1 cellular context compared by ENCODE assay signal in the genomic region with DNA sequence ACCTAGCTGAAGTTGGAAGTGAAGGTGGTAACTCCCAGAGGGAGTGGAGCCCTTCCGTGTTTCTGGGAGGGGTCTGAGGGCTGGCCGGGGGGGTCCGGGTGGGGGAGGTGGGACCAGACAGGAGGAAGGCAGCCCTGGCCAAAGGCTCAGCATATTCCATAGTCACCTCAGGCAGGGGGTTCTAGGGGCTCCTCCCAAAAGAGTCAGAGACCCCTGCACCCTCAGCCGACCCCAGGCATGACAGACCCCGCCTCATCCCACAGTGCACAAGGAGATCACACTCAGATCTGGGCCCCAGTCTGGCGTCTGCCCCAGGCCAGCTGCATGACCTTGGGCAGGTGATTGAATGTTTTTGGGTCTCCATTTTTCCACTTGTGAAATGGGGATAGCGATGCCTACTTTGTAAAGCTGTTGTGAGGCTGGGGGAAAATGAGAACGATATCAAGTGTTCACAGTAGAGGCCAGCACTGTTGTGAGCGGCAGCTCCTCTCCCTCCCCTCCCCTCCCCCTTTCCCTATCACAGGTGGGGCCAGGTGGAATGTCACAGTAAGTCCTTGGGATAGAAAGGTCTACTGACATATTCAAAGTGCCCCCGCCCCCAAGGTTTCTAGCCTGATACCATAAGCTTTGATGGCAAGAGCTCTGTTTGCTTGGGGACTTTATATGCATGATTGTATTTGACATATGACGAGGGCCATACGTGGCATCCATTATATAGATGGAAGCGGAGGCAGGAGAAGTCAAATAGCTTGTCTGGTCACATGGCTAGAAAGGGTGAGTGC.
TF ChIP-seq lines count a peak whose summit lies in the region.

No MANE protein-coding gene starts in this region.

TF ChIP-seq in K562, 482 proteins besides CTCF, POLR2A, EP300 and RAD21 (continued from another document and continues in another):
- TF ChIP-seq, protein P1, sequence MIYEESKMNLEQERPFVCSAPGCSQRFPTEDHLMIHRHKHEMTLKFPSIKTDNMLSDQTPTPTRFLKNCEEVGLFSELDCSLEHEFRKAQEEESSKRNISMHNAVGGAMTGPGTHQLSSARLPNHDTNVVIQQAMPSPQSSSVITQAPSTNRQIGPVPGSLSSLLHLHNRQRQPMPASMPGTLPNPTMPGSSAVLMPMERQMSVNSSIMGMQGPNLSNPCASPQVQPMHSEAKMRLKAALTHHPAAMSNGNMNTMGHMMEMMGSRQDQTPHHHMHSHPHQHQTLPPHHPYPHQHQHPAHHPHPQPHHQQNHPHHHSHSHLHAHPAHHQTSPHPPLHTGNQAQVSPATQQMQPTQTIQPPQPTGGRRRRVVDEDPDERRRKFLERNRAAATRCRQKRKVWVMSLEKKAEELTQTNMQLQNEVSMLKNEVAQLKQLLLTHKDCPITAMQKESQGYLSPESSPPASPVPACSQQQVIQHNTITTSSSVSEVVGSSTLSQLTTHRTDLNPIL (CRISPR knock-in tag; IDR thresholded peaks at IDR 0.05) = no peak
- TF ChIP-seq, protein P2, sequence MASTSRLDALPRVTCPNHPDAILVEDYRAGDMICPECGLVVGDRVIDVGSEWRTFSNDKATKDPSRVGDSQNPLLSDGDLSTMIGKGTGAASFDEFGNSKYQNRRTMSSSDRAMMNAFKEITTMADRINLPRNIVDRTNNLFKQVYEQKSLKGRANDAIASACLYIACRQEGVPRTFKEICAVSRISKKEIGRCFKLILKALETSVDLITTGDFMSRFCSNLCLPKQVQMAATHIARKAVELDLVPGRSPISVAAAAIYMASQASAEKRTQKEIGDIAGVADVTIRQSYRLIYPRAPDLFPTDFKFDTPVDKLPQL (IDR thresholded peaks at IDR 0.05; ENCODE audit: extremely low read depth, insufficient read length) = no peak
- no peak for TF ChIP-seq NR4A1 (CRISPR knock-in tag; IDR thresholded peaks at IDR 0.05)
- peak; percentile 88 for TF ChIP-seq NR4A1 (tag; IDR thresholded peaks at IDR 0.05)
- 0 out of 2 replicates have a peak, but pooled peaks have one; percentile 19 for TF ChIP-seq PHTF2 (CRISPR knock-in tag; IDR thresholded peaks at IDR 0.05)
- no peak for TF ChIP-seq ZNF778 (CRISPR knock-in tag; IDR thresholded peaks at IDR 0.05)
- no peak for TF ChIP-seq CHCHD3 (CRISPR knock-in tag; IDR thresholded peaks at IDR 0.05)
- TF ChIP-seq SAFB2 (IDR thresholded peaks at IDR 0.05; ENCODE audit: borderline replicate concordance, low read depth, low read length, severe bottlenecking) = no peak
- TF ChIP-seq, protein P3, sequence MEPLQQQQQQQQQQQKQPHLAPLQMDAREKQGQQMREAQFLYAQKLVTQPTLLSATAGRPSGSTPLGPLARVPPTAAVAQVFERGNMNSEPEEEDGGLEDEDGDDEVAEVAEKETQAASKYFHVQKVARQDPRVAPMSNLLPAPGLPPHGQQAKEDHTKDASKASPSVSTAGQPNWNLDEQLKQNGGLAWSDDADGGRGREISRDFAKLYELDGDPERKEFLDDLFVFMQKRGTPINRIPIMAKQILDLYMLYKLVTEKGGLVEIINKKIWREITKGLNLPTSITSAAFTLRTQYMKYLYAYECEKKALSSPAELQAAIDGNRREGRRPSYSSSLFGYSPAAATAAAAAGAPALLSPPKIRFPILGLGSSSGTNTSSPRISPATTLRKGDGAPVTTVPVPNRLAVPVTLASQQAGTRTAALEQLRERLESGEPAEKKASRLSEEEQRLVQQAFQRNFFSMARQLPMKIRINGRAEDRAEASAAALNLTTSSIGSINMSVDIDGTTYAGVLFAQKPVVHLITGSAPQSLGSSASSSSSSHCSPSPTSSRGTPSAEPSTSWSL (CRISPR knock-in tag; IDR thresholded peaks at IDR 0.05; ENCODE audit: borderline replicate concordance) = no peak
- TF ChIP-seq, protein P4, sequence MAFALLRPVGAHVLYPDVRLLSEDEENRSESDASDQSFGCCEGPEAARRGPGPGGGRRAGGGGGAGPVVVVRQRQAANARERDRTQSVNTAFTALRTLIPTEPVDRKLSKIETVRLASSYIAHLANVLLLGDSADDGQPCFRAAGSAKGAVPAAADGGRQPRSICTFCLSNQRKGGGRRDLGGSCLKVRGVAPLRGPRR (CRISPR knock-in tag; IDR thresholded peaks at IDR 0.05) = peak; percentile 87; the same call in 1 of the 2 replicates
- peak; percentile 71 for TF ChIP-seq SMAD3 (CRISPR knock-in tag; conservative IDR thresholded peaks at IDR 0.05)
- TF ChIP-seq KDM5B (IDR thresholded peaks at IDR 0.05; ENCODE audit: insufficient replicate concordance, low read depth, low read length) = peak; percentile 51
- TF ChIP-seq, protein P5, sequence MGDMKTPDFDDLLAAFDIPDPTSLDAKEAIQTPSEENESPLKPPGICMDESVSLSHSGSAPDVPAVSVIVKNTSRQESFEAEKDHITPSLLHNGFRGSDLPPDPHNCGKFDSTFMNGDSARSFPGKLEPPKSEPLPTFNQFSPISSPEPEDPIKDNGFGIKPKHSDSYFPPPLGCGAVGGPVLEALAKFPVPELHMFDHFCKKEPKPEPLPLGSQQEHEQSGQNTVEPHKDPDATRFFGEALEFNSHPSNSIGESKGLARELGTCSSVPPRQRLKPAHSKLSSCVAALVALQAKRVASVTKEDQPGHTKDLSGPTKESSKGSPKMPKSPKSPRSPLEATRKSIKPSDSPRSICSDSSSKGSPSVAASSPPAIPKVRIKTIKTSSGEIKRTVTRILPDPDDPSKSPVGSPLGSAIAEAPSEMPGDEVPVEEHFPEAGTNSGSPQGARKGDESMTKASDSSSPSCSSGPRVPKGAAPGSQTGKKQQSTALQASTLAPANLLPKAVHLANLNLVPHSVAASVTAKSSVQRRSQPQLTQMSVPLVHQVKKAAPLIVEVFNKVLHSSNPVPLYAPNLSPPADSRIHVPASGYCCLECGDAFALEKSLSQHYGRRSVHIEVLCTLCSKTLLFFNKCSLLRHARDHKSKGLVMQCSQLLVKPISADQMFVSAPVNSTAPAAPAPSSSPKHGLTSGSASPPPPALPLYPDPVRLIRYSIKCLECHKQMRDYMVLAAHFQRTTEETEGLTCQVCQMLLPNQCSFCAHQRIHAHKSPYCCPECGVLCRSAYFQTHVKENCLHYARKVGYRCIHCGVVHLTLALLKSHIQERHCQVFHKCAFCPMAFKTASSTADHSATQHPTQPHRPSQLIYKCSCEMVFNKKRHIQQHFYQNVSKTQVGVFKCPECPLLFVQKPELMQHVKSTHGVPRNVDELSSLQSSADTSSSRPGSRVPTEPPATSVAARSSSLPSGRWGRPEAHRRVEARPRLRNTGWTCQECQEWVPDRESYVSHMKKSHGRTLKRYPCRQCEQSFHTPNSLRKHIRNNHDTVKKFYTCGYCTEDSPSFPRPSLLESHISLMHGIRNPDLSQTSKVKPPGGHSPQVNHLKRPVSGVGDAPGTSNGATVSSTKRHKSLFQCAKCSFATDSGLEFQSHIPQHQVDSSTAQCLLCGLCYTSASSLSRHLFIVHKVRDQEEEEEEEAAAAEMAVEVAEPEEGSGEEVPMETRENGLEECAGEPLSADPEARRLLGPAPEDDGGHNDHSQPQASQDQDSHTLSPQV (IDR thresholded peaks at IDR 0.05) = peak; percentile 86
- TF ChIP-seq, protein P6, sequence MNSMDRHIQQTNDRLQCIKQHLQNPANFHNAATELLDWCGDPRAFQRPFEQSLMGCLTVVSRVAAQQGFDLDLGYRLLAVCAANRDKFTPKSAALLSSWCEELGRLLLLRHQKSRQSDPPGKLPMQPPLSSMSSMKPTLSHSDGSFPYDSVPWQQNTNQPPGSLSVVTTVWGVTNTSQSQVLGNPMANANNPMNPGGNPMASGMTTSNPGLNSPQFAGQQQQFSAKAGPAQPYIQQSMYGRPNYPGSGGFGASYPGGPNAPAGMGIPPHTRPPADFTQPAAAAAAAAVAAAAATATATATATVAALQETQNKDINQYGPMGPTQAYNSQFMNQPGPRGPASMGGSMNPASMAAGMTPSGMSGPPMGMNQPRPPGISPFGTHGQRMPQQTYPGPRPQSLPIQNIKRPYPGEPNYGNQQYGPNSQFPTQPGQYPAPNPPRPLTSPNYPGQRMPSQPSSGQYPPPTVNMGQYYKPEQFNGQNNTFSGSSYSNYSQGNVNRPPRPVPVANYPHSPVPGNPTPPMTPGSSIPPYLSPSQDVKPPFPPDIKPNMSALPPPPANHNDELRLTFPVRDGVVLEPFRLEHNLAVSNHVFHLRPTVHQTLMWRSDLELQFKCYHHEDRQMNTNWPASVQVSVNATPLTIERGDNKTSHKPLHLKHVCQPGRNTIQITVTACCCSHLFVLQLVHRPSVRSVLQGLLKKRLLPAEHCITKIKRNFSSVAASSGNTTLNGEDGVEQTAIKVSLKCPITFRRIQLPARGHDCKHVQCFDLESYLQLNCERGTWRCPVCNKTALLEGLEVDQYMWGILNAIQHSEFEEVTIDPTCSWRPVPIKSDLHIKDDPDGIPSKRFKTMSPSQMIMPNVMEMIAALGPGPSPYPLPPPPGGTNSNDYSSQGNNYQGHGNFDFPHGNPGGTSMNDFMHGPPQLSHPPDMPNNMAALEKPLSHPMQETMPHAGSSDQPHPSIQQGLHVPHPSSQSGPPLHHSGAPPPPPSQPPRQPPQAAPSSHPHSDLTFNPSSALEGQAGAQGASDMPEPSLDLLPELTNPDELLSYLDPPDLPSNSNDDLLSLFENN (IDR thresholded peaks at IDR 0.05; ENCODE audit: low read depth in 2 of 2, low read length in 2 of 2) = no peak; a peak in 1 of 4 replicates
- TF ChIP-seq, protein P7, sequence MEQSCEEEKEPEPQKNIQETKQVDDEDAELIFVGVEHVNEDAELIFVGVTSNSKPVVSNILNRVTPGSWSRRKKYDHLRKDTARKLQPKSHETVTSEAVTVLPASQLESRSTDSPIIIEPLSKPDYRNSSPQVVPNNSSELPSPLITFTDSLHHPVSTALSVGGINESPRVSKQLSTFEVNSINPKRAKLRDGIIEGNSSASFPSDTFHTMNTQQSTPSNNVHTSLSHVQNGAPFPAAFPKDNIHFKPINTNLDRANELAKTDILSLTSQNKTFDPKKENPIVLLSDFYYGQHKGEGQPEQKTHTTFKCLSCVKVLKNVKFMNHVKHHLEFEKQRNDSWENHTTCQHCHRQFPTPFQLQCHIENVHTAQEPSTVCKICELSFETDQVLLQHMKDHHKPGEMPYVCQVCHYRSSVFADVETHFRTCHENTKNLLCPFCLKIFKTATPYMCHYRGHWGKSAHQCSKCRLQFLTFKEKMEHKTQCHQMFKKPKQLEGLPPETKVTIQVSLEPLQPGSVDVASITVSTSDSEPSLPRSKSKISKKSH (CRISPR knock-in tag; IDR thresholded peaks at IDR 0.05) = no peak
- TF ChIP-seq GTF2A2 (tag; IDR thresholded peaks at IDR 0.05) = peak; percentile 25; the same call in 1 of the 2 replicates
- TF ChIP-seq KDM1A (IDR thresholded peaks at IDR 0.05) = peak in 1 of 2 experiments; percentile 58; a peak in 1 of 4 replicates
- TF ChIP-seq BRD9 (IDR thresholded peaks at IDR 0.05; ENCODE audit: low read depth, partially characterized antibody) = peak; percentile 0
- TF ChIP-seq ESRRA (IDR thresholded peaks at IDR 0.05; ENCODE audit: borderline replicate concordance, low read depth) = peak; percentile 98
- TF ChIP-seq ZBED1 (IDR thresholded peaks at IDR 0.05) = no peak
- TF ChIP-seq, protein P8, sequence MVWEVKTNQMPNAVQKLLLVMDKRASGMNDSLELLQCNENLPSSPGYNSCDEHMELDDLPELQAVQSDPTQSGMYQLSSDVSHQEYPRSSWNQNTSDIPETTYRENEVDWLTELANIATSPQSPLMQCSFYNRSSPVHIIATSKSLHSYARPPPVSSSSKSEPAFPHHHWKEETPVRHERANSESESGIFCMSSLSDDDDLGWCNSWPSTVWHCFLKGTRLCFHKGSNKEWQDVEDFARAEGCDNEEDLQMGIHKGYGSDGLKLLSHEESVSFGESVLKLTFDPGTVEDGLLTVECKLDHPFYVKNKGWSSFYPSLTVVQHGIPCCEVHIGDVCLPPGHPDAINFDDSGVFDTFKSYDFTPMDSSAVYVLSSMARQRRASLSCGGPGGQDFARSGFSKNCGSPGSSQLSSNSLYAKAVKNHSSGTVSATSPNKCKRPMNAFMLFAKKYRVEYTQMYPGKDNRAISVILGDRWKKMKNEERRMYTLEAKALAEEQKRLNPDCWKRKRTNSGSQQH (CRISPR knock-in tag; IDR thresholded peaks at IDR 0.05) = peak; percentile 91
- 0 out of 2 replicates have a peak, but pooled peaks have one; percentile 40 for TF ChIP-seq ZNF707 (CRISPR knock-in tag; conservative IDR thresholded peaks at IDR 0.05)
- TF ChIP-seq CHD1 (IDR thresholded peaks at IDR 0.05; ENCODE audit: low read length) = peak; percentile 56
- no peak for TF ChIP-seq SMARCE1 (IDR thresholded peaks at IDR 0.05)
- TF ChIP-seq ARNT (IDR thresholded peaks at IDR 0.05) = no peak
- TF ChIP-seq, protein P9, sequence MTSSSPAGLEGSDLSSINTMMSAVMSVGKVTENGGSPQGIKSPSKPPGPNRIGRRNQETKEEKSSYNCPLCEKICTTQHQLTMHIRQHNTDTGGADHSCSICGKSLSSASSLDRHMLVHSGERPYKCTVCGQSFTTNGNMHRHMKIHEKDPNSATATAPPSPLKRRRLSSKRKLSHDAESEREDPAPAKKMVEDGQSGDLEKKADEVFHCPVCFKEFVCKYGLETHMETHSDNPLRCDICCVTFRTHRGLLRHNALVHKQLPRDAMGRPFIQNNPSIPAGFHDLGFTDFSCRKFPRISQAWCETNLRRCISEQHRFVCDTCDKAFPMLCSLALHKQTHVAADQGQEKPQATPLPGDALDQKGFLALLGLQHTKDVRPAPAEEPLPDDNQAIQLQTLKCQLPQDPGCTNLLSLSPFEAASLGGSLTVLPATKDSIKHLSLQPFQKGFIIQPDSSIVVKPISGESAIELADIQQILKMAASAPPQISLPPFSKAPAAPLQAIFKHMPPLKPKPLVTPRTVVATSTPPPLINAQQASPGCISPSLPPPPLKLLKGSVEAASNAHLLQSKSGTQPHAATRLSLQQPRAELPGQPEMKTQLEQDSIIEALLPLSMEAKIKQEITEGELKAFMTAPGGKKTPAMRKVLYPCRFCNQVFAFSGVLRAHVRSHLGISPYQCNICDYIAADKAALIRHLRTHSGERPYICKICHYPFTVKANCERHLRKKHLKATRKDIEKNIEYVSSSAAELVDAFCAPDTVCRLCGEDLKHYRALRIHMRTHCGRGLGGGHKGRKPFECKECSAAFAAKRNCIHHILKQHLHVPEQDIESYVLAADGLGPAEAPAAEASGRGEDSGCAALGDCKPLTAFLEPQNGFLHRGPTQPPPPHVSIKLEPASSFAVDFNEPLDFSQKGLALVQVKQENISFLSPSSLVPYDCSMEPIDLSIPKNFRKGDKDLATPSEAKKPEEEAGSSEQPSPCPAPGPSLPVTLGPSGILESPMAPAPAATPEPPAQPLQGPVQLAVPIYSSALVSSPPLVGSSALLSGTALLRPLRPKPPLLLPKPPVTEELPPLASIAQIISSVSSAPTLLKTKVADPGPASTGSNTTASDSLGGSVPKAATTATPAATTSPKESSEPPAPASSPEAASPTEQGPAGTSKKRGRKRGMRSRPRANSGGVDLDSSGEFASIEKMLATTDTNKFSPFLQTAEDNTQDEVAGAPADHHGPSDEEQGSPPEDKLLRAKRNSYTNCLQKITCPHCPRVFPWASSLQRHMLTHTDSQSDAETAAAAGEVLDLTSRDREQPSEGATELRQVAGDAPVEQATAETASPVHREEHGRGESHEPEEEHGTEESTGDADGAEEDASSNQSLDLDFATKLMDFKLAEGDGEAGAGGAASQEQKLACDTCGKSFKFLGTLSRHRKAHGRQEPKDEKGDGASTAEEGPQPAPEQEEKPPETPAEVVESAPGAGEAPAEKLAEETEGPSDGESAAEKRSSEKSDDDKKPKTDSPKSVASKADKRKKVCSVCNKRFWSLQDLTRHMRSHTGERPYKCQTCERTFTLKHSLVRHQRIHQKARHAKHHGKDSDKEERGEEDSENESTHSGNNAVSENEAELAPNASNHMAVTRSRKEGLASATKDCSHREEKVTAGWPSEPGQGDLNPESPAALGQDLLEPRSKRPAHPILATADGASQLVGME (CRISPR knock-in tag; IDR thresholded peaks at IDR 0.05) = peak; percentile 13; the same call in 1 of the 2 replicates
- TF ChIP-seq, protein P10, sequence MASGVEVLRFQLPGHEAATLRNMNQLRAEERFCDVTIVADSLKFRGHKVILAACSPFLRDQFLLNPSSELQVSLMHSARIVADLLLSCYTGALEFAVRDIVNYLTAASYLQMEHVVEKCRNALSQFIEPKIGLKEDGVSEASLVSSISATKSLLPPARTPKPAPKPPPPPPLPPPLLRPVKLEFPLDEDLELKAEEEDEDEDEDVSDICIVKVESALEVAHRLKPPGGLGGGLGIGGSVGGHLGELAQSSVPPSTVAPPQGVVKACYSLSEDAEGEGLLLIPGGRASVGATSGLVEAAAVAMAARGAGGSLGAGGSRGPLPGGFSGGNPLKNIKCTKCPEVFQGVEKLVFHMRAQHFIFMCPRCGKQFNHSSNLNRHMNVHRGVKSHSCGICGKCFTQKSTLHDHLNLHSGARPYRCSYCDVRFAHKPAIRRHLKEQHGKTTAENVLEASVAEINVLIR (CRISPR knock-in tag; IDR thresholded peaks at IDR 0.05) = peak; percentile 50; the same call in 1 of the 2 replicates
